Comparison of ENCODE assay signal across 8 cellular contexts in the genomic region with DNA sequence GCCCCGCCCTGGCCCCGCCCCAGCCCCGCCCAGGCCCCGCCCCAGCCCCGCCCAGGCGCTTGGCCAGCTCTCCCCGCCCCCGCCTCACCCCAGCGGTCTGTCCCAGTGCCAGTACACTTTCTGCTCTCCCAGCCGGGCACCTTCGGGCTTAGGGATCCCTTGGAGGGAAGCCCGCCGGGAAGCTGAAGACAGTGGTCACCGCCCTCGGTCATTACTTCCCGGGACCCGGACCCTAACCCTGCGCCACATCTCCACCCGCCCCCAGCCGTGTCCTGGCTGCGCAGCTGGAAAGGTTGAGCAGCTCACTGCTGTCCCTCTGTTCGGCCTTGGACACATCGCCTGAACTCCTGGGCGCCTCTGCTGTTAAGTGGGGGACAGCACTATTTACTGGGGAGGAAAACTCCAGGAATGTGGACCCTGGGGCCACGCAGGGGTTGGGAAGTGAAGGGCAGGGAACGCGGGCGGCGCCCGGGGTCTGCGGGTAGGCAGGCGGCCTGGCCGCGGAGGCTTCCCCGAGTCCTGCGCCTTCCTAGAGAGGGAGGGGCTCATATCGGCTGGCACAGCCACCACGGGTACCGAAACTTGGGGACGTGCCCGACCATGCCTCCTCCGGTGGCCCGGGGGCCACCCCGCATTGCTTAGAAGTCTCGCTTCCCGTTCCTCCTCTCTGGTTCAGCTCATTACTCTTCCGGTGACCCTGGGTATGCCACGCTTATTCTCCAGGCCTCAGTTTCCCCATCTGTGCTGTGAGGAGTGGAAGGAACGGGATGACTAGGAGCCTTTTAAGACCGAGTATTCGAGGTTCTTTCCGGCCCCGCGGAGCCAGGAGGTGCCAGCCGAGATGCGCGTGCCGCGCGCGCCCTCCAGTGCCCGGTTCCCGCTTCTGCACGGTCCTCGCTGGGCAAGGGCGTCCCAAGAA.
DNase-seq lines count a peak whose midpoint lies in the region; ATAC-seq and TF ChIP-seq lines count a peak whose summit lies in the region.

No MANE protein-coding gene starts in this region.

- peak; percentile 92 for TF ChIP-seq CTCF in GM13976 (IDR thresholded peaks at IDR 0.05; ENCODE audit: borderline replicate concordance, control extremely low read depth, extremely low read depth, insufficient read depth, missing control alignments)
- TF ChIP-seq CTCF in VCaP (conservative IDR thresholded peaks at IDR 0.05), result peak; percentile 96

- in situ Hi-C loops in GM13976 (cut with MboI; ENCODE audit: low sequenced_read_pairs, unreplicated experiment), result no loop called here
- in situ Hi-C loops in T47D (cut with HindIII; ENCODE audit: low pct_unique_long_range_greater_than_20kb, low sequenced_read_pairs), result no loop called here

- peak overlapping the region; percentile 69 to 86 (median 85) for H3K9ac ChIP-seq in skeletal muscle tissue (ENCODE audit: low read depth in 1 of 3, low read length in 3 of 3)

- H3K4me1 ChIP-seq in skeletal muscle tissue (ENCODE audit: control insufficient read depth in 3 of 3, insufficient read depth in 3 of 3, low read length in 3 of 3), result peaks cover 13 to 20% (median 15%) of the 10 kb centered on the region in 3 donors

- H3K4me3 ChIP-seq in skeletal muscle tissue (ENCODE audit: low read length in 3 of 3), result peak overlapping the region; percentile 83 to 86 (median 85)

- peaks cover 0 to 9% (median 2%) of the 10 kb centered on the region in 3 donors for H3K27me3 ChIP-seq in skeletal muscle tissue (ENCODE audit: control insufficient read depth in 3 of 3, insufficient read depth in 3 of 3, low read length in 3 of 3)

- no peaks in the 10 kb centered on the region for H3K36me3 ChIP-seq in skeletal muscle tissue (ENCODE audit: control insufficient read depth in 3 of 3, insufficient read depth in 3 of 3, low read length in 3 of 3)

- H3K27ac ChIP-seq in VCaP, result no peak overlapping the region
- peak overlapping the region; percentile 40 for H3K27ac ChIP-seq in skeletal muscle tissue (ENCODE audit: low read depth, low read length)

- H3K9me3 ChIP-seq in skeletal muscle tissue (ENCODE audit: control insufficient read depth in 3 of 3, low read length in 3 of 3), result no peaks in the 10 kb centered on the region

- peak; percentile 88 for DNase-seq in GM13976 (ENCODE audit: low spot score)
- DNase-seq in NCI-H1105 (lab: John Stamatoyannopoulos, UW), result peak; percentile 41
- DNase-seq in T47D (ENCODE audit: low read depth in 1 of 2, low spot score in 1 of 2), result peak; percentile 67 to 71
- DNase-seq in iPS-NIHi11 (ENCODE audit: low spot score), result peak; percentile 86
- no peak for DNase-seq in NCI-H1436 treated with DMSO at 0.1 percent for 48 hours (lab: John Stamatoyannopoulos, UW)

- ATAC-seq in HG02678 (IDR thresholded peaks at IDR 0.05; ENCODE audit: unreplicated experiment), result peak; percentile 90
